Comparison of ENCODE assay signal across 7 cellular contexts in the genomic region with DNA sequence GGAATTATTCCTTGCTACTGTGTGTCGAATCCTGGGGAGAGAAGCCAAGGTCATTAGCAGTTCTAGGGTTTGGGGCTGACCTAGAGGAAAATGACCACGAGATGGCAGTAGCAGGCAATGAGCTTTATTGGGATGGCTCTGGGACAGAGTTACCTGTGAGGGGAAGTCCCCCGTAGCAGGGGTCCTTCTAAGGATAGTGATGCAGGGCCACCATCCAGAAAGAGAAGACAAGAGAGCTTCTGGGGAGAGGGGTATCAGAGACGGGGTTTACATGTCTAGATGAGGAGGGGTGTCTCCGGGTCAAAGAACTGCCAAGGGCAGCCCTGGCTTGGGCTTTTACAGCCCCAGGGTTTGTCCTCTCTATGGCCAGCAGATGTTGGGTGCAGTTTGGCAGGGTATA. TPM values are rescaled to one million over a fixed set of nuclear protein-coding genes. Genes with fewer than 3 reads are reported as not detected.
DNase-seq lines count a peak whose midpoint lies in the region; ATAC-seq and TF ChIP-seq lines count a peak whose summit lies in the region.

No MANE protein-coding gene starts in this region.

- peaks cover 45% of the 10 kb centered on the region for H3K4me1 Mint-ChIP-seq in stimulated activated naive CD8-positive, alpha-beta T cell treated with anti-CD3 and anti-CD28 coated beads, Interleukin-15, amount 100 ng/mL, for 72 hours

- peak; percentile 78 for TF ChIP-seq CTCF in GM12873 (IDR thresholded peaks at IDR 0.05; ENCODE audit: insufficient read depth, low read depth, low read length, missing control alignments)
- peak; percentile 59 to 77 for TF ChIP-seq CTCF in left lung (IDR thresholded peaks at IDR 0.05)

- H3K27me3 ChIP-seq in left lung = no peaks in the 10 kb centered on the region

- peak overlapping the region in 1 of 2 donors; percentile 23 for H3K27ac Mint-ChIP-seq in stimulated activated naive CD8-positive, alpha-beta T cell treated with anti-CD3 and anti-CD28 coated beads, Interleukin-15, amount 100 ng/mL, for 72 hours

- intact Hi-C loops in left lung (cut with DNase I) = loop anchor here in 1 of 2 donors (5.0 kb wide), 1 partner anchor 66 kb away; no protein-coding TSS in a partner anchor

- no peak overlapping the region for H3K4me3 Mint-ChIP-seq in stimulated activated naive CD8-positive, alpha-beta T cell treated with anti-CD3 and anti-CD28 coated beads, Interleukin-15, amount 100 ng/mL, for 72 hours

- no peak overlapping the region for H3K4me3 ChIP-seq in left lung

- H3K27me3 Mint-ChIP-seq in stimulated activated naive CD8-positive, alpha-beta T cell treated with anti-CD3 and anti-CD28 coated beads, Interleukin-15, amount 100 ng/mL, for 72 hours = peaks cover 14% of the 10 kb centered on the region

- no peaks in the 10 kb centered on the region for H3K36me3 ChIP-seq in left lung

- H3K4me1 ChIP-seq in left lung = peaks cover 0 to 8% of the 10 kb centered on the region in 2 donors

- ATAC-seq in SK-N-SH treated with all-trans-retinoic acid at 6 μM for 48 hours (peak; percentile 93), left lung (peak; percentile 91), HG02852 (IDR thresholded peaks at IDR 0.05; ENCODE audit: unreplicated experiment) (no peak)
- peak; percentile 56 for ATAC-seq in stimulated activated naive CD8-positive, alpha-beta T cell treated with anti-CD3 and anti-CD28 coated beads, Interleukin-15, amount 100 ng/mL, for 72 hours

- DNase-seq in NCI-H1092 (lab: John Stamatoyannopoulos, UW) = peak; percentile 6
- DNase-seq in cerebellum (ENCODE audit: low spot score) = peak; percentile 75
- DNase-seq in left lung = no peak
- peak; percentile 42 to 57 for DNase-seq in stimulated activated naive CD8-positive, alpha-beta T cell treated with anti-CD3 and anti-CD28 coated beads, Interleukin-15, amount 100 ng/mL, for 72 hours

- no peak overlapping the region for H3K27ac ChIP-seq in left lung

- H3K9me3 Mint-ChIP-seq in stimulated activated naive CD8-positive, alpha-beta T cell treated with anti-CD3 and anti-CD28 coated beads, Interleukin-15, amount 100 ng/mL, for 72 hours = no peaks in the 10 kb centered on the region

- H3K9me3 ChIP-seq in left lung = no peaks in the 10 kb centered on the region

TF ChIP-seq in SK-N-SH treated with all-trans-retinoic acid at 6 μM for 48 hours, 23 proteins besides CTCF, POLR2A, EP300 and RAD21:
- no peak for TF ChIP-seq PPARA (CRISPR knock-in tag; IDR thresholded peaks at IDR 0.05; ENCODE audit: borderline replicate concordance)
- no peak for TF ChIP-seq OSR1 (CRISPR knock-in tag; IDR thresholded peaks at IDR 0.05)
- TF ChIP-seq ZNF8 (CRISPR knock-in tag; IDR thresholded peaks at IDR 0.05) = no peak
- TF ChIP-seq TCF4 (CRISPR knock-in tag; IDR thresholded peaks at IDR 0.05; ENCODE audit: borderline replicate concordance) = no peak

RNA-seq across cellular contexts. Expression of gene GGT6, which starts 6.4 kb away (rescaled TPM):
- not detected for total RNA-seq in cerebellum
- 10 to 100 TPM in 1 of 2 donors, 1 to 10 TPM in 1; 1.8 to 17.4 TPM for total RNA-seq in left lung

RNA-seq across cellular contexts. Expression of gene MYBBP1A, which starts 11.6 kb away (rescaled TPM):
- total RNA-seq in cerebellum (26.0 TPM), left lung (10 to 100 TPM; 34.7 to 53.8 TPM)

RNA-seq across cellular contexts. Expression of gene SMTNL2, which starts 17.5 kb away (rescaled TPM):
- total RNA-seq in cerebellum (5.6 TPM), left lung (1 to 10 TPM; 5.5 to 5.7 TPM)

Comparison
In these comparisons a context has a peak if more than half of its experiments do, and no peak if none do; other contexts are left out.
1. DNase-seq: peak in NCI-H1092 (single experiment), cerebellum (single experiment) and stimulated activated naive CD8-positive, alpha-beta T cell treated with anti-CD3 and anti-CD28 coated beads, Interleukin-15, amount 100 ng/mL, for 72 hours (2 of 2); none in left lung (0 of 2).